Comparison of ENCODE assay signal across 21 cellular contexts in the genomic region with DNA sequence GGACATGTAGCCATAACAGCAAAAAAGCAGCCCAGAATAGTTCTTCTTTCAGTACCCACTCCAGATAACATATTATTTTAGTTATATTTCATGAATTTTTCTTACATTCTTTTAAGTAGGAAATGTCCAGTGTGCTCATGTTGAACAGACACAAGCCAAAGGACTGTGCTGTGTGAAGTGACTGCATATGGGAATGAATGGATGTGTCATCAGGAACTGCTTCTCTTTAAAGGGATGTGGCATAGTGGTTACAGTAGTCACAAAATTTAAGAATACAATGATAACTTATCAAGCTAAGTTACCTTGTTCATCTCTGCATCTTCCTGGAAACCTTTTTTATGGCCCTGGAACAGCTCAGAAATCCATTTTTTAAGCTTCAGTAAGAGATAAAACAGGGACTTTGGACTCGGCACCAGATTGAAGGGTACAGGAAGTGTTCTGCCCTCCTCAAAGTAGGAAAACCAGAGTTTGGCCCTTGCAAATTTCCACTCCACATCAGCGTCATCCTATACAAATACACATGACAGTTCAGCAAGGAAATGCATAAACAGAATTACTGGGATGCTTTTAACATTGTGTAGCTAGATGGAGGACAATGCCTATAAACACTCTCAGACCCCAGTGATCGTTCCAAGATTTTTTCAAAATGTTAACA.
A peak's percentile ranks its signal among the peaks of the same experiment; 100 is the strongest.
DNase-seq lines count a peak whose midpoint lies in the region; ATAC-seq, FAIRE-seq and TF ChIP-seq lines count a peak whose summit lies in the region.
"Had no signal": no experiment of that assay in that cellular context is flagged by ENCODE, and none has a peak within 500 bp of the region (broad histone marks: within the 10 kb centered on the region; RNA-seq: fewer than 3 reads in every experiment).

No MANE protein-coding gene starts in this region.

- no peak overlapping the region for H3K27ac Mint-ChIP-seq in endodermal cell
- H3K27ac Mint-ChIP-seq: dendritic cell treated with granulocyte-macrophage colony-stimulating factor and Interleukin-4, amounts not matched to agents 40 ng/mL and 50 ng/mL, for 4 days; stimulated activated naive B cell treated with anti-CD40 and anti-IgM and Interleukin-4, amounts not matched to agents 10 μg/mL and 1 μg/mL and 100 μg/mL, for 72 hours had no signal

- CTCF ChIA-PET in AG04450 (lab: Charles Lee): interaction anchor here (0.9 to 2.1 kb wide), 3 partner anchors 35 to 390 kb away, joined by 3 to 7 read pairs (median 4); no protein-coding TSS in a partner anchor

- H3K36me3 ChIP-seq in effector memory CD4-positive, alpha-beta T cell (ENCODE audit: control insufficient read depth, insufficient read depth, low read length): no peaks in the 10 kb centered on the region
- H3K36me3 ChIP-seq in endodermal cell (ENCODE audit: control insufficient read depth, insufficient read depth, low read length): no peaks in the 10 kb centered on the region
- H3K36me3 ChIP-seq: ascending aorta, esophagus squamous epithelium, spleen, tibial nerve had no signal

- H3K9me3 Mint-ChIP-seq in endodermal cell: no peaks in the 10 kb centered on the region
- H3K9me3 Mint-ChIP-seq: dendritic cell treated with granulocyte-macrophage colony-stimulating factor and Interleukin-4, amounts not matched to agents 40 ng/mL and 50 ng/mL, for 4 days; stimulated activated naive B cell treated with anti-CD40 and anti-IgM and Interleukin-4, amounts not matched to agents 10 μg/mL and 1 μg/mL and 100 μg/mL, for 72 hours had no signal

- H3K27ac ChIP-seq in AG04450 (ENCODE audit: low read depth, low read length): peak overlapping the region; percentile 23
- H3K27ac ChIP-seq in effector memory CD4-positive, alpha-beta T cell (ENCODE audit: insufficient read depth, low read length, poor library complexity, severe bottlenecking): no peak overlapping the region
- H3K27ac ChIP-seq in endodermal cell (ENCODE audit: low read depth, low read length): no peak overlapping the region
- H3K27ac ChIP-seq: ascending aorta, esophagus squamous epithelium, spleen, tibial nerve had no signal

- H3K27me3 ChIP-seq in AG04450 (ENCODE audit: control insufficient read depth, insufficient read depth, low read length): no peaks in the 10 kb centered on the region
- no peaks in the 10 kb centered on the region for H3K27me3 ChIP-seq in effector memory CD4-positive, alpha-beta T cell (replicated peaks; ENCODE audit: control insufficient read depth, insufficient read depth, low read length, poor library complexity, severe bottlenecking)
- H3K27me3 ChIP-seq in endodermal cell (ENCODE audit: control insufficient read depth, insufficient read depth, low read length, poor library complexity, severe bottlenecking): no peaks in the 10 kb centered on the region
- H3K27me3 ChIP-seq: ascending aorta, esophagus squamous epithelium, spleen, tibial nerve had no signal

- peak; percentile 60 for FAIRE-seq in HTR-8/SVneo (lab: Jason Lieb, UNC)
- FAIRE-seq: GM12892 had no signal

- intact Hi-C loops in left colon (cut with DNase I, micrococcal nuclease): no loop called here

- no peaks in the 10 kb centered on the region for H3K36me3 Mint-ChIP-seq in endodermal cell (ENCODE audit: low read depth)
- H3K36me3 Mint-ChIP-seq: stimulated activated naive B cell treated with anti-CD40 and anti-IgM and Interleukin-4, amounts not matched to agents 10 μg/mL and 1 μg/mL and 100 μg/mL, for 72 hours had no signal

- H3K9me3 ChIP-seq in AG04450 (ENCODE audit: control insufficient read depth, insufficient read depth, low read length) (no peaks in the 10 kb centered on the region), endodermal cell (ENCODE audit: control insufficient read depth, low read length) (no peaks in the 10 kb centered on the region)
- no peaks in the 10 kb centered on the region for H3K9me3 ChIP-seq in effector memory CD4-positive, alpha-beta T cell (ENCODE audit: control insufficient read depth, low read length)
- H3K9me3 ChIP-seq: ascending aorta, esophagus squamous epithelium, spleen, tibial nerve had no signal

- peaks cover 16% of the 10 kb centered on the region for H3K4me1 Mint-ChIP-seq in endodermal cell
- H3K4me1 Mint-ChIP-seq: stimulated activated naive B cell treated with anti-CD40 and anti-IgM and Interleukin-4, amounts not matched to agents 10 μg/mL and 1 μg/mL and 100 μg/mL, for 72 hours had no signal

- H3K27me3 Mint-ChIP-seq in endodermal cell (ENCODE audit: insufficient read depth): no peaks in the 10 kb centered on the region
- H3K27me3 Mint-ChIP-seq: dendritic cell treated with granulocyte-macrophage colony-stimulating factor and Interleukin-4, amounts not matched to agents 40 ng/mL and 50 ng/mL, for 4 days had no signal

- H3K4me3 ChIP-seq in AG04450 (ENCODE audit: low read depth, low read length) (no peak overlapping the region), endodermal cell (ENCODE audit: low read length) (no peak overlapping the region)
- no peak overlapping the region for H3K4me3 ChIP-seq in effector memory CD4-positive, alpha-beta T cell (ENCODE audit: insufficient read depth, low read depth, low read length, poor library complexity, severe bottlenecking)
- H3K4me3 ChIP-seq: ascending aorta, esophagus squamous epithelium, spleen, tibial nerve had no signal

- POLR2A ChIA-PET in AG04450 (lab: Yijun Ruan, JAX): no interaction called here

- 91 to 94% methylated on average over 2 of the region's 3 CpGs for WGBS in endodermal cell (ENCODE audit: insufficient coverage in 1 of 2, insufficient read length in 1 of 2), 2 experiments

- H3K4me1 ChIP-seq in effector memory CD4-positive, alpha-beta T cell (ENCODE audit: control insufficient read depth, insufficient read depth, low read length, poor library complexity, severe bottlenecking): no peaks in the 10 kb centered on the region
- H3K4me1 ChIP-seq in endodermal cell (ENCODE audit: control insufficient read depth, insufficient read depth, low read length): no peaks in the 10 kb centered on the region
- H3K4me1 ChIP-seq: ascending aorta, spleen, tibial nerve had no signal

- H3K4me3 Mint-ChIP-seq in endodermal cell: no peak overlapping the region
- H3K4me3 Mint-ChIP-seq: dendritic cell treated with granulocyte-macrophage colony-stimulating factor and Interleukin-4, amounts not matched to agents 40 ng/mL and 50 ng/mL, for 4 days; H9; stimulated activated naive B cell treated with anti-CD40 and anti-IgM and Interleukin-4, amounts not matched to agents 10 μg/mL and 1 μg/mL and 100 μg/mL, for 72 hours had no signal

- ATAC-seq in left colon (peak; percentile 38), omental fat pad (ENCODE audit: low FRiP score) (no peak), HG03457 (IDR thresholded peaks at IDR 0.05; ENCODE audit: unreplicated experiment) (no peak)
- ATAC-seq: stimulated activated naive B cell treated with anti-CD40 and anti-IgM and Interleukin-4, amounts not matched to agents 10 μg/mL and 1 μg/mL and 100 μg/mL, for 72 hours had no signal

- no peak overlapping the region for H3K9ac ChIP-seq in endodermal cell (ENCODE audit: extremely low read depth, low read length, poor library complexity, severe bottlenecking)

- TF ChIP-seq CTCF in AG04450 (IDR thresholded peaks at IDR 0.05; ENCODE audit: low read depth, low read length) (no peak), omental fat pad (IDR thresholded peaks at IDR 0.05) (no peak), endodermal cell (conservative IDR thresholded peaks at IDR 0.05) (no peak)

- peak; percentile 42 for DNase-seq in AG04450 (ENCODE audit: low read depth, low spot score)
- DNase-seq in HTR-8/SVneo (ENCODE audit: insufficient read length, low spot score): no peak
- peak; percentile 22 for DNase-seq in dedifferentiated amniotic fluid mesenchymal stem cell (ENCODE audit: extremely low spot score)
- no peak for DNase-seq in left colon
- DNase-seq in omental fat pad (ENCODE audit: low spot score): no peak
- DNase-seq in effector memory CD4-positive, alpha-beta T cell: no peak
- DNase-seq in endodermal cell: no peak
- DNase-seq: activated CD8-positive, alpha-beta memory T cell treated with anti-CD3 and anti-CD28 coated beads, Interleukin-2, amount 50 U/mL, for 4 hours; esophagus squamous epithelium; H9; NCI-H2081; NCI-H524 treated with DMSO at 0.1 percent for 48 hours; posterior cingulate gyrus; spleen; stimulated activated naive B cell treated with anti-CD40 and anti-IgM and Interleukin-4, amounts not matched to agents 10 μg/mL and 1 μg/mL and 100 μg/mL, for 72 hours; T-helper 9 cell had no signal

Comparison
In these comparisons a context has a peak if more than half of its experiments do, and no peak if none do; other contexts are left out.
1. DNase-seq: peak in AG04450 (single experiment) and dedifferentiated amniotic fluid mesenchymal stem cell (single experiment); none in HTR-8/SVneo (single experiment), left colon (0 of 2), omental fat pad (single experiment), effector memory CD4-positive, alpha-beta T cell (0 of 3) and endodermal cell (single experiment).